In genomic region chr13:99200433-99201167, GRCh38 we compare ENCODE assay signal across 8 cellular contexts. TPM values are rescaled to one million over a fixed set of nuclear protein-coding genes. Genes with fewer than 3 reads are reported as not detected.
A peak's percentile ranks its signal among the peaks of the same experiment; 100 is the strongest.
DNase-seq lines count a peak whose midpoint lies in the region; ATAC-seq and TF ChIP-seq lines count a peak whose summit lies in the region.

A gene with protein sequence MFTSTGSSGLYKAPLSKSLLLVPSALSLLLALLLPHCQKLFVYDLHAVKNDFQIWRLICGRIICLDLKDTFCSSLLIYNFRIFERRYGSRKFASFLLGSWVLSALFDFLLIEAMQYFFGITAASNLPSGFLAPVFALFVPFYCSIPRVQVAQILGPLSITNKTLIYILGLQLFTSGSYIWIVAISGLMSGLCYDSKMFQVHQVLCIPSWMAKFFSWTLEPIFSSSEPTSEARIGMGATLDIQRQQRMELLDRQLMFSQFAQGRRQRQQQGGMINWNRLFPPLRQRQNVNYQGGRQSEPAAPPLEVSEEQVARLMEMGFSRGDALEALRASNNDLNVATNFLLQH (plus strand): TSS chr13:99200854. CDS start chr13:99200909, 55 bp downstream.

- H3K27ac ChIP-seq in cingulate gyrus (ENCODE audit: low read depth, low read length), result peak within 1 kb of the TSS; percentile 93

- peak; percentile 96 for DNase-seq in BE2C
- DNase-seq in GM19238 (ENCODE audit: insufficient read length, low spot score), result peak; percentile 95
- peak; percentile 86 to 90 for DNase-seq in NCI-H524 (lab: John Stamatoyannopoulos, UW)
- peak; percentile 94 to 96 for DNase-seq in activated CD4-positive, alpha-beta T cell treated with anti-CD3 and anti-CD28 coated beads for 4 hours
- peak; percentile 93 to 96 for DNase-seq in left colon
- peak; percentile 95 for DNase-seq in stimulated activated CD4-positive, alpha-beta T cell treated with anti-CD3 and anti-CD28 coated beads, Interleukin-1b, Interleukin-23, amount 100 ng/mL, for 48 hours

- intact Hi-C loops in left colon (cut with DNase I, micrococcal nuclease), result no loop called here

- no peaks in the 10 kb centered on the region for H3K4me1 ChIP-seq in BE2C

- ATAC-seq in HG03442 (IDR thresholded peaks at IDR 0.05; ENCODE audit: unreplicated experiment) (peak; percentile 70), left colon (peak; percentile 76)

- no peak for TF ChIP-seq CTCF in BE2C (IDR thresholded peaks at IDR 0.05; ENCODE audit: low read depth, low read length)

- H3K9me3 ChIP-seq in BE2C, result no peaks in the 10 kb centered on the region

- no peaks in the 10 kb centered on the region for H3K27me3 ChIP-seq in BE2C

- no peaks in the 10 kb centered on the region; the same call in 1 of the 2 replicates for H3K36me3 ChIP-seq in BE2C

- peak within 1 kb of the TSS; percentile 94 for H3K4me3 ChIP-seq in BE2C (ENCODE audit: low read depth, low read length)

RNA-seq across cellular contexts. Expression of the gene that starts here (rescaled TPM):
- 66.7 TPM for polyA plus RNA-seq in BE2C (2012; ENCODE audit: insufficient read depth, insufficient read length, low read depth)
- 10 to 100 TPM; 63.7 to 75.5 TPM for total RNA-seq in left colon

Comparison
In these comparisons a context has a peak if more than half of its experiments do, and no peak if none do; other contexts are left out.
1. Peak in every context shown above with its lines: DNase-seq, ATAC-seq, H3K4me3 ChIP-seq and H3K27ac ChIP-seq.